Comparison of ENCODE assay signal across 14 cellular contexts in genomic region chr11:30244255-30244654, GRCh38. TPM values are rescaled to one million over a fixed set of nuclear protein-coding genes. Genes with fewer than 3 reads are reported as not detected.
A peak's percentile ranks its signal among the peaks of the same experiment; 100 is the strongest.
DNase-seq lines count a peak whose midpoint lies in the region; ATAC-seq and TF ChIP-seq lines count a peak whose summit lies in the region.
"Had no signal": no experiment of that assay in that cellular context is flagged by ENCODE, and none has a peak within 500 bp of the region (broad histone marks: within the 10 kb centered on the region; RNA-seq: fewer than 3 reads in every experiment).

No MANE protein-coding gene starts in this region.

- intact Hi-C loops in mucosa of descending colon (cut with DNase I, micrococcal nuclease), result no loop called here

- H3K4me1 Mint-ChIP-seq in activated naive CD8-positive, alpha-beta T cell treated with anti-CD3 and anti-CD28 coated beads, Interleukin-2, amount 50 U/mL, for 24 hours, result peaks cover 5% of the 10 kb centered on the region
- peaks cover 3% of the 10 kb centered on the region for H3K4me1 Mint-ChIP-seq in activated naive CD8-positive, alpha-beta T cell treated with anti-CD3 and anti-CD28 coated beads for 36 hours

- H3K4me3 Mint-ChIP-seq in activated naive CD8-positive, alpha-beta T cell treated with anti-CD3 and anti-CD28 coated beads, Interleukin-2, amount 50 U/mL, for 24 hours, result no peak overlapping the region
- no peak overlapping the region for H3K4me3 Mint-ChIP-seq in activated naive CD8-positive, alpha-beta T cell treated with anti-CD3 and anti-CD28 coated beads for 36 hours

- H3K9me2 ChIP-seq in hepatocyte (replicated peaks; ENCODE audit: insufficient read depth), result no peaks in the 10 kb centered on the region

- no peaks in the 10 kb centered on the region for H3K27me3 ChIP-seq in hepatocyte
- H3K27me3 ChIP-seq: MG63 had no signal

- peaks cover 4% of the 10 kb centered on the region for H3K27me3 Mint-ChIP-seq in activated naive CD8-positive, alpha-beta T cell treated with anti-CD3 and anti-CD28 coated beads, Interleukin-2, amount 50 U/mL, for 24 hours
- H3K27me3 Mint-ChIP-seq in activated naive CD8-positive, alpha-beta T cell treated with anti-CD3 and anti-CD28 coated beads for 36 hours, result peaks cover 12% of the 10 kb centered on the region

- H3K4me1 ChIP-seq in hepatocyte (ENCODE audit: insufficient read depth) (no peaks in the 10 kb centered on the region), mucosa of descending colon (ENCODE audit: low read depth) (no peaks in the 10 kb centered on the region)

- H3K4me3 ChIP-seq in hepatocyte (no peak overlapping the region), mucosa of descending colon (no peak overlapping the region)
- H3K4me3 ChIP-seq: MG63 had no signal

- H3K9me3 Mint-ChIP-seq in activated naive CD8-positive, alpha-beta T cell treated with anti-CD3 and anti-CD28 coated beads, Interleukin-2, amount 50 U/mL, for 24 hours, result no peaks in the 10 kb centered on the region
- H3K9me3 Mint-ChIP-seq in activated naive CD8-positive, alpha-beta T cell treated with anti-CD3 and anti-CD28 coated beads for 36 hours, result no peaks in the 10 kb centered on the region

- no peak overlapping the region for H3K27ac Mint-ChIP-seq in activated naive CD8-positive, alpha-beta T cell treated with anti-CD3 and anti-CD28 coated beads, Interleukin-2, amount 50 U/mL, for 24 hours
- no peak overlapping the region for H3K27ac Mint-ChIP-seq in activated naive CD8-positive, alpha-beta T cell treated with anti-CD3 and anti-CD28 coated beads for 36 hours

- H3K4me2 ChIP-seq in hepatocyte, result no peak overlapping the region

- H3K36me3 Mint-ChIP-seq in activated naive CD8-positive, alpha-beta T cell treated with anti-CD3 and anti-CD28 coated beads, Interleukin-2, amount 50 U/mL, for 24 hours (ENCODE audit: low read depth), result no peaks in the 10 kb centered on the region
- H3K36me3 Mint-ChIP-seq in activated naive CD8-positive, alpha-beta T cell treated with anti-CD3 and anti-CD28 coated beads for 36 hours, result no peaks in the 10 kb centered on the region

- H3K9me3 ChIP-seq in hepatocyte (ENCODE audit: low read depth) (no peaks in the 10 kb centered on the region), mucosa of descending colon (no peaks in the 10 kb centered on the region)
- H3K9me3 ChIP-seq: MG63 had no signal

- ATAC-seq in activated naive CD8-positive, alpha-beta T cell treated with anti-CD3 and anti-CD28 coated beads, Interleukin-2, amount 50 U/mL, for 24 hours, result peak; percentile 24
- ATAC-seq in mucosa of descending colon (no peak), GM18861 (IDR thresholded peaks at IDR 0.05; ENCODE audit: unreplicated experiment) (no peak)

- WGBS in hepatocyte (ENCODE audit: low lambda C conversion rate, missing lambda C conversion rate), result 15% methylated on average over 1 of the region's 1 CpG

- TF ChIP-seq CTCF in hepatocyte (IDR thresholded peaks at IDR 0.05; ENCODE audit: poor library complexity) (no peak), mucosa of descending colon (IDR thresholded peaks at IDR 0.05) (no peak)

- DNase-seq in activated naive CD8-positive, alpha-beta T cell treated with anti-CD3 and anti-CD28 coated beads, Interleukin-2, amount 50 U/mL, for 24 hours, result no peak
- no peak for DNase-seq in activated naive CD8-positive, alpha-beta T cell treated with anti-CD3 and anti-CD28 coated beads for 36 hours
- DNase-seq in amniotic epithelial cell (ENCODE audit: low read depth), result peak; percentile 96
- peak; percentile 8 for DNase-seq in hepatocyte (ENCODE audit: low spot score)
- no peak for DNase-seq in pons (ENCODE audit: low spot score)
- no peak for DNase-seq in mucosa of descending colon
- no peak for DNase-seq in NCI-H446 treated with DMSO at 0.1 percent for 48 hours (lab: John Stamatoyannopoulos, UW)
- DNase-seq: DMS79, MG63, retina had no signal

- H3K36me3 ChIP-seq in hepatocyte (replicated peaks; ENCODE audit: insufficient read depth, low read depth) (no peaks in the 10 kb centered on the region), mucosa of descending colon (ENCODE audit: low read depth) (no peaks in the 10 kb centered on the region)
- H3K36me3 ChIP-seq: MG63 had no signal

- H3K79me2 ChIP-seq in hepatocyte, result no peaks in the 10 kb centered on the region

- H2AFZ ChIP-seq in hepatocyte, result no peak overlapping the region

- no peak overlapping the region for H3K27ac ChIP-seq in hepatocyte
- H3K27ac ChIP-seq: 22Rv1 had no signal

- no peaks in the 10 kb centered on the region for H4K20me1 ChIP-seq in hepatocyte (ENCODE audit: insufficient read depth, poor library complexity, severe bottlenecking)

RNA-seq across cellular contexts. Expression of gene FSHB, which starts 13.4 kb away (rescaled TPM):
- not detected for total RNA-seq in activated naive CD8-positive, alpha-beta T cell treated with anti-CD3 and anti-CD28 coated beads for 36 hours
- not detected in 2 replicates for total RNA-seq in hepatocyte
- not detected in 2 replicates for polyA plus RNA-seq in hepatocyte
- not detected for total RNA-seq in mucosa of descending colon
- total RNA-seq: mononuclear cell, subcutaneous adipose tissue had no signal

Comparison
In these comparisons a context has a peak if more than half of its experiments do, and no peak if none do; other contexts are left out.
1. DNase-seq: peak in amniotic epithelial cell (single experiment) and hepatocyte (single experiment); none in activated naive CD8-positive, alpha-beta T cell treated with anti-CD3 and anti-CD28 coated beads, Interleukin-2, amount 50 U/mL, for 24 hours (single experiment), activated naive CD8-positive, alpha-beta T cell treated with anti-CD3 and anti-CD28 coated beads for 36 hours (single experiment), pons (single experiment), mucosa of descending colon (0 of 3) and NCI-H446 treated with DMSO at 0.1 percent for 48 hours (single experiment).